Comparison of ENCODE assay signal across 8 cellular contexts in genomic region chrX:123962006-123962485, GRCh38. TPM values are rescaled to one million over a fixed set of nuclear protein-coding genes. Genes with fewer than 3 reads are reported as not detected.
DNase-seq lines count a peak whose midpoint lies in the region; ATAC-seq, FAIRE-seq and TF ChIP-seq lines count a peak whose summit lies in the region.

No MANE protein-coding gene starts in this region.

- no peaks in the 10 kb centered on the region for H3K36me3 ChIP-seq in astrocyte (ENCODE audit: insufficient read depth, low read length)
- no peaks in the 10 kb centered on the region for H3K36me3 ChIP-seq in left lung
- no peaks in the 10 kb centered on the region for H3K36me3 ChIP-seq in thymus (ENCODE audit: control insufficient read depth, insufficient read depth)

- H3K27ac Mint-ChIP-seq in astrocyte (ENCODE audit: unreplicated experiment) = peak overlapping the region; percentile 99

- 0% methylated on average over 24 of the region's 24 CpGs for whole genome bisulfite sequencing in thymus

- peak; percentile 15 for DNase-seq in DMS79 (lab: John Stamatoyannopoulos, UW)
- DNase-seq in Jurkat, Clone E6-1 (ENCODE audit: low read depth, low spot score) = peak; percentile 74
- no peak for DNase-seq in astrocyte (ENCODE audit: low read depth)
- no peak for DNase-seq in left lung
- no peak for DNase-seq in SK-N-DZ (ENCODE audit: low spot score)

- H3K4me1 ChIP-seq in astrocyte (ENCODE audit: insufficient read depth, low read length) (no peaks in the 10 kb centered on the region), left lung (peaks cover 0 to 26% of the 10 kb centered on the region in 2 donors), thymus (ENCODE audit: control insufficient read depth, insufficient read depth, low read length) (no peaks in the 10 kb centered on the region)

- H3K4me3 Mint-ChIP-seq in astrocyte (ENCODE audit: unreplicated experiment) = peak overlapping the region; percentile 97

- H3K27me3 Mint-ChIP-seq in astrocyte (ENCODE audit: low read depth, unreplicated experiment) = no peaks in the 10 kb centered on the region

- H3K4me1 Mint-ChIP-seq in astrocyte (ENCODE audit: low read depth, unreplicated experiment) = peaks cover 6% of the 10 kb centered on the region

- H3K79me2 ChIP-seq in astrocyte (ENCODE audit: insufficient read depth, low read length) = peaks cover 62% of the 10 kb centered on the region

- H3K9me3 ChIP-seq in astrocyte (ENCODE audit: insufficient read depth, low read depth, low read length) = no peaks in the 10 kb centered on the region
- H3K9me3 ChIP-seq in left lung = no peaks in the 10 kb centered on the region
- H3K9me3 ChIP-seq in thymus (ENCODE audit: control insufficient read depth) = no peaks in the 10 kb centered on the region

- no peaks in the 10 kb centered on the region for H3K9me3 Mint-ChIP-seq in astrocyte (ENCODE audit: unreplicated experiment)

- no peaks in the 10 kb centered on the region for H3K27me3 ChIP-seq in astrocyte (ENCODE audit: insufficient read depth, low read length)
- no peaks in the 10 kb centered on the region for H3K27me3 ChIP-seq in left lung
- H3K27me3 ChIP-seq in thymus (ENCODE audit: control insufficient read depth, insufficient read depth) = no peaks in the 10 kb centered on the region

- TF ChIP-seq CTCF in astrocyte (IDR thresholded peaks at IDR 0.05; ENCODE audit: insufficient read depth, low read depth, low read length) = no peak
- no peak for TF ChIP-seq CTCF in left lung (IDR thresholded peaks at IDR 0.05)

- peak overlapping the region; percentile 73 for H3K4me3 ChIP-seq in Jurkat, Clone E6-1 (ENCODE audit: low read length)
- H3K4me3 ChIP-seq in astrocyte (ENCODE audit: insufficient read depth, low read depth, low read length) (peak overlapping the region; percentile 76), left lung (peak overlapping the region; percentile 41 to 63), thymus (ENCODE audit: low read length) (peak overlapping the region; percentile 75)

- no peaks in the 10 kb centered on the region for H3K36me3 Mint-ChIP-seq in astrocyte (ENCODE audit: low read depth, unreplicated experiment)

- peaks cover 32% of the 10 kb centered on the region for H4K20me1 ChIP-seq in astrocyte (ENCODE audit: insufficient read depth, low read length)

- peak overlapping the region; percentile 88 for H3K4me2 ChIP-seq in astrocyte (ENCODE audit: low read length)

- peak overlapping the region; percentile 10 for H2AFZ ChIP-seq in astrocyte (ENCODE audit: low read depth, low read length)

- FAIRE-seq in astrocyte (lab: Jason Lieb, UNC) = peak; percentile 23

- intact Hi-C loops in left lung (cut with DNase I) = no loop called here

- H3K27ac ChIP-seq in astrocyte (ENCODE audit: low read depth, low read length) (peak overlapping the region; percentile 98), left lung (peak overlapping the region; percentile 98 to 99), thymus (ENCODE audit: low read depth) (peak overlapping the region; percentile 85)

- H3K9ac ChIP-seq in astrocyte (ENCODE audit: low read length) = peak overlapping the region; percentile 100

- ATAC-seq in left lung (peak; percentile 1), HG02623 (IDR thresholded peaks at IDR 0.05; ENCODE audit: unreplicated experiment) (no peak), HG03097 (IDR thresholded peaks at IDR 0.05; ENCODE audit: low FRiP score, unreplicated experiment) (no peak)

RNA-seq across cellular contexts. Expression of gene STAG2, which starts 0.5 kb away (rescaled TPM):
- 100 TPM for polyA plus RNA-seq in Jurkat, Clone E6-1 (2012; ENCODE audit: insufficient read depth, insufficient read length)
- 51.2 and 51.5 TPM in 2 replicates for total RNA-seq in astrocyte
- 10 to 100 TPM; 47.8 to 66.5 TPM for total RNA-seq in left lung
- 44.0 TPM for polyA plus RNA-seq in thymus
- 55.1 and 59.0 TPM in 2 replicates for polyA plus RNA-seq in SK-N-DZ (2014; cell fraction: cytosol; rRNA removed)
- polyA plus RNA-seq in SK-N-DZ (2014; cell fraction: nucleus; rRNA removed) = 26.6 and 30.7 TPM in 2 replicates

Comparison
In these comparisons a context has a peak if more than half of its experiments do, and no peak if none do; other contexts are left out.
1. DNase-seq: peak in DMS79 (single experiment) and Jurkat, Clone E6-1 (single experiment); none in astrocyte (single experiment), left lung (0 of 2) and SK-N-DZ (single experiment).
2. Peak in every context shown above with its lines, with median percentiles within 50 percentile points of each other: H3K4me3 ChIP-seq and H3K27ac ChIP-seq.